Comparison of ENCODE assay signal across 15 cellular contexts in the genomic region with DNA sequence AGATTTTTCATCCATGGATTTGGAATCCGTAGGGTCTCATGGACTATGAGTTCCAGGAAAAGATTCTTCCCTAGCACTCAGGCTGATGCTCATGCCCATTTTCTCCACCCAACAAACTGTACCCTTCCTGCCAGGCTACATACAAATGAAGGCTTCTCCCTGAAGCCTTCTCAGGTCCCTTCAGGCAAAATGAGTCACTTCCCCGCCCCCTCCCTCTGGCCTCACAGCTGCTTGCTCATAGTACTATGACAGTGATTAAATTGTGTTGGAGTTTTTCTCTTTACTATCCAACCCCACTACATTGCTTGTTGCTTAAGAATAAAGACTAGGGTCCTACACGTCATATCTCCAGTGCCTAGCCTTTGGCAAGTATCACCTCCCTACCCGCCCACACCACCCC.
A peak's percentile ranks its signal among the peaks of the same experiment; 100 is the strongest.
DNase-seq lines count a peak whose midpoint lies in the region; ATAC-seq, FAIRE-seq and TF ChIP-seq lines count a peak whose summit lies in the region.
"Had no signal": no experiment of that assay in that cellular context is flagged by ENCODE, and none has a peak within 500 bp of the region (broad histone marks: within the 10 kb centered on the region; RNA-seq: fewer than 3 reads in every experiment).

No MANE protein-coding gene starts in this region.

- no peaks in the 10 kb centered on the region for H3K4me1 Mint-ChIP-seq in natural killer cell treated with Interleukin-12 subunit alpha and Interleukin-12 subunit beta and Interleukin-15 and Interleukin-18, amount 100 ng/mL, for 72 hours (ENCODE audit: low read depth in 2 of 2)

- H3K4me3 Mint-ChIP-seq in natural killer cell treated with Interleukin-12 subunit alpha and Interleukin-12 subunit beta and Interleukin-15 and Interleukin-18, amount 100 ng/mL, for 72 hours, result no peak overlapping the region
- H3K4me3 Mint-ChIP-seq: effector memory CD8-positive, alpha-beta T cell had no signal

- H3K9me3 Mint-ChIP-seq in natural killer cell treated with Interleukin-12 subunit alpha and Interleukin-12 subunit beta and Interleukin-15 and Interleukin-18, amount 100 ng/mL, for 72 hours, result no peaks in the 10 kb centered on the region
- H3K9me3 Mint-ChIP-seq: effector memory CD8-positive, alpha-beta T cell had no signal

- H3K36me3 ChIP-seq in adipocyte (ENCODE audit: control insufficient read depth, insufficient read depth, low read length, severe bottlenecking), result no peaks in the 10 kb centered on the region
- H3K36me3 ChIP-seq: tibial nerve had no signal

- H3K27me3 ChIP-seq in adipocyte (replicated peaks; ENCODE audit: control insufficient read depth, insufficient read depth, low read length), result no peaks in the 10 kb centered on the region
- H3K27me3 ChIP-seq: tibial nerve had no signal

- peaks cover 6 to 25% of the 10 kb centered on the region in 2 donors for H3K27me3 Mint-ChIP-seq in natural killer cell treated with Interleukin-12 subunit alpha and Interleukin-12 subunit beta and Interleukin-15 and Interleukin-18, amount 100 ng/mL, for 72 hours

- H3K27ac Mint-ChIP-seq in natural killer cell treated with Interleukin-12 subunit alpha and Interleukin-12 subunit beta and Interleukin-15 and Interleukin-18, amount 100 ng/mL, for 72 hours, result no peak overlapping the region
- H3K27ac Mint-ChIP-seq: effector memory CD8-positive, alpha-beta T cell had no signal

- no peak overlapping the region for H3K9ac ChIP-seq in adipocyte (ENCODE audit: low read length)

- no peaks in the 10 kb centered on the region for H3K36me3 Mint-ChIP-seq in natural killer cell treated with Interleukin-12 subunit alpha and Interleukin-12 subunit beta and Interleukin-15 and Interleukin-18, amount 100 ng/mL, for 72 hours

- no peaks in the 10 kb centered on the region for H3K9me3 ChIP-seq in adipocyte (ENCODE audit: control insufficient read depth, low read length)
- H3K9me3 ChIP-seq: tibial nerve had no signal

- TF ChIP-seq POLR2A in H54 (IDR thresholded peaks at IDR 0.05; ENCODE audit: low read depth, low read length), result no peak

- peaks cover 4% of the 10 kb centered on the region for H3K4me1 ChIP-seq in adipocyte (ENCODE audit: control insufficient read depth, insufficient read depth, low read length)

- peak; percentile 71 for FAIRE-seq in H54 (lab: Jason Lieb, UNC)

- no peak overlapping the region for H3K4me3 ChIP-seq in adipocyte (ENCODE audit: low read length)
- H3K4me3 ChIP-seq: lung, SK-N-MC, tibial nerve had no signal

- peak; percentile 13 for DNase-seq in AG08396 (ENCODE audit: low spot score)
- DNase-seq in H54 (ENCODE audit: insufficient read length, low spot score), result peak; percentile 22
- peak; percentile 68 for DNase-seq in adipocyte (ENCODE audit: low read depth)
- peak; percentile 85 for DNase-seq in islet precursor cell
- no peak for DNase-seq in natural killer cell treated with Interleukin-12 subunit alpha and Interleukin-12 subunit beta and Interleukin-15 and Interleukin-18, amount 100 ng/mL, for 72 hours (ENCODE audit: low spot score)
- DNase-seq in NCI-H2196 (lab: John Stamatoyannopoulos, UW; ENCODE audit: unreplicated experiment), result no peak
- no peak for DNase-seq in hippocampal formation (lab: John Stamatoyannopoulos, UW)
- no peak for DNase-seq in DMS114 treated with DMSO at 0.1 percent for 48 hours (lab: John Stamatoyannopoulos, UW; ENCODE audit: unreplicated experiment)
- DNase-seq: activated CD8-positive, alpha-beta memory T cell treated with anti-CD3 and anti-CD28 coated beads, Interleukin-2, amount 50 U/mL, for 4 hours; COR-L47; effector memory CD8-positive, alpha-beta T cell; NCI-H2171 treated with DMSO at 0.1 percent for 48 hours had no signal

- no peak for ATAC-seq in natural killer cell treated with Interleukin-12 subunit alpha and Interleukin-12 subunit beta and Interleukin-15 and Interleukin-18, amount 100 ng/mL, for 72 hours
- ATAC-seq: effector memory CD8-positive, alpha-beta T cell had no signal

Comparison
In these comparisons a context has a peak if more than half of its experiments do, and no peak if none do; other contexts are left out.
1. DNase-seq: peak in AG08396 (single experiment), H54 (single experiment), adipocyte (single experiment) and islet precursor cell (single experiment); none in natural killer cell treated with Interleukin-12 subunit alpha and Interleukin-12 subunit beta and Interleukin-15 and Interleukin-18, amount 100 ng/mL, for 72 hours (single experiment), NCI-H2196 (single experiment), hippocampal formation (0 of 2) and DMS114 treated with DMSO at 0.1 percent for 48 hours (single experiment).